1 cellular context compared by ENCODE assay signal in the genomic region with DNA sequence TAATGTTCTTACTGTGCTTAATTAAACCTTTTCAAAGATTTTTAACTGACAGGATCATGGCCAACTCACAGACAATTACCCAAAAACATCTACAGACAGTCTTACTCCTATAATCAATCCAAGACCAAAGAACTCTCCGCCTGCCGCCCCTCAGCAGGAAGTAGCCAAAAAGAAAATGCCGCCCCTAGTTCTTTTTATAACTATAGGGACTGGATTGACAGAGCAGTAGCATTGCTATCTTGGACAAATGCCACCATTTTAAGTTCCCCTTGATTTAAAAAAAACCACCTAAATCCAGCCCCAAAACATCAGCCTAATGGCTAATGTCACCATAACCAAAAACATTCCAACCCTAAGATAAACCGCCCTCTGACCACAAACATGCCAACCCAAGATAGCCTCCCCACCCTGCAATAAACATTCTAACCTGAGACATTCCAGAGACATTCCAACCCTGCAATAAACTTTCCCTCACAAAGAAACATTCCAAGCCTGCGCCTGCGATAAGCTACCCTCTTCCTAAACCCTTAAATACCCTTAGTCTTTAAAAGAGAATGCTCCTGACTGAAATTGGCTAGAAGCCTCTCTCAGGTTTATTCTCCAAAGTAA.
TF ChIP-seq lines count a peak whose summit lies in the region.

No MANE protein-coding gene starts in this region.

TF ChIP-seq in SK-N-SH, 30 proteins besides CTCF, POLR2A, EP300 and RAD21 (continued from another document):
- TF ChIP-seq USF2 (IDR thresholded peaks at IDR 0.05; ENCODE audit: borderline replicate concordance, low read depth, low read length) (no peak), TEAD4 (IDR thresholded peaks at IDR 0.05; ENCODE audit: borderline replicate concordance, insufficient read depth) (peak; percentile 31; the same call in 1 of the 2 replicates), JUND (IDR thresholded peaks at IDR 0.05) (peak; percentile 20; the same call in 1 of the 2 replicates), SIN3A (IDR thresholded peaks at IDR 0.05; ENCODE audit: borderline replicate concordance, low read depth, low read length) (no peak), IRF3 (IDR thresholded peaks at IDR 0.05; ENCODE audit: low read depth, low read length) (no peak), RXRA (IDR thresholded peaks at IDR 0.05; ENCODE audit: borderline replicate concordance, low read depth) (peak; percentile 16; the same call in 1 of the 2 replicates), MXI1 (IDR thresholded peaks at IDR 0.05; ENCODE audit: low read depth, low read length) (no peak), RFX5 (IDR thresholded peaks at IDR 0.05; ENCODE audit: low read length) (no peak), NRF1 (IDR thresholded peaks at IDR 0.05; ENCODE audit: low read depth, low read length) (no peak), GATA2 (CRISPR knock-in tag; IDR thresholded peaks at IDR 0.05) (no peak), FOXM1 (IDR thresholded peaks at IDR 0.05; ENCODE audit: low read depth) (no peak), FOXJ3 (CRISPR knock-in tag; IDR thresholded peaks at IDR 0.05) (no peak), MEF2A (IDR thresholded peaks at IDR 0.05; ENCODE audit: borderline replicate concordance, low read depth) (no peak), FOSL2 (IDR thresholded peaks at IDR 0.05; ENCODE audit: borderline replicate concordance, low read depth) (no peak), CHD2 (IDR thresholded peaks at IDR 0.05; ENCODE audit: low read length, partially characterized antibody) (no peak), EZH2phosphoT487 (IDR thresholded peaks at IDR 0.05; ENCODE audit: borderline replicate concordance, low read depth) (no peak), SMC3 (IDR thresholded peaks at IDR 0.05; ENCODE audit: low read depth, low read length) (no peak), GABPA (IDR thresholded peaks at IDR 0.05; ENCODE audit: low read depth) (no peak), REST (IDR thresholded peaks at IDR 0.05; ENCODE audit: low read depth, low read length) (no peak), YY1 (IDR thresholded peaks at IDR 0.05; ENCODE audit: low read depth) (no peak), RCOR1 (IDR thresholded peaks at IDR 0.05; ENCODE audit: low read length) (no peak), TCF12 (IDR thresholded peaks at IDR 0.05) (peak; percentile 59; the same call in 1 of the 2 replicates), TAF1 (IDR thresholded peaks at IDR 0.05; ENCODE audit: borderline replicate concordance, low read depth, low read length) (no peak)
- TF ChIP-seq, protein P1, sequence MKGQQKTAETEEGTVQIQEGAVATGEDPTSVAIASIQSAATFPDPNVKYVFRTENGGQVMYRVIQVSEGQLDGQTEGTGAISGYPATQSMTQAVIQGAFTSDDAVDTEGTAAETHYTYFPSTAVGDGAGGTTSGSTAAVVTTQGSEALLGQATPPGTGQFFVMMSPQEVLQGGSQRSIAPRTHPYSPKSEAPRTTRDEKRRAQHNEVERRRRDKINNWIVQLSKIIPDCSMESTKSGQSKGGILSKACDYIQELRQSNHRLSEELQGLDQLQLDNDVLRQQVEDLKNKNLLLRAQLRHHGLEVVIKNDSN (IDR thresholded peaks at IDR 0.05; ENCODE audit: borderline replicate concordance, low read depth) = no peak
- TF ChIP-seq, protein P2, sequence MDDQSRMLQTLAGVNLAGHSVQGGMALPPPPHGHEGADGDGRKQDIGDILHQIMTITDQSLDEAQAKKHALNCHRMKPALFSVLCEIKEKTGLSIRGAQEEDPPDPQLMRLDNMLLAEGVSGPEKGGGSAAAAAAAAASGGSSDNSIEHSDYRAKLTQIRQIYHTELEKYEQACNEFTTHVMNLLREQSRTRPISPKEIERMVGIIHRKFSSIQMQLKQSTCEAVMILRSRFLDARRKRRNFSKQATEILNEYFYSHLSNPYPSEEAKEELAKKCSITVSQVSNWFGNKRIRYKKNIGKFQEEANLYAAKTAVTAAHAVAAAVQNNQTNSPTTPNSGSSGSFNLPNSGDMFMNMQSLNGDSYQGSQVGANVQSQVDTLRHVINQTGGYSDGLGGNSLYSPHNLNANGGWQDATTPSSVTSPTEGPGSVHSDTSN (IDR thresholded peaks at IDR 0.05) = peak; percentile 41; the same call in 1 of the 2 replicates
- TF ChIP-seq, protein P3, sequence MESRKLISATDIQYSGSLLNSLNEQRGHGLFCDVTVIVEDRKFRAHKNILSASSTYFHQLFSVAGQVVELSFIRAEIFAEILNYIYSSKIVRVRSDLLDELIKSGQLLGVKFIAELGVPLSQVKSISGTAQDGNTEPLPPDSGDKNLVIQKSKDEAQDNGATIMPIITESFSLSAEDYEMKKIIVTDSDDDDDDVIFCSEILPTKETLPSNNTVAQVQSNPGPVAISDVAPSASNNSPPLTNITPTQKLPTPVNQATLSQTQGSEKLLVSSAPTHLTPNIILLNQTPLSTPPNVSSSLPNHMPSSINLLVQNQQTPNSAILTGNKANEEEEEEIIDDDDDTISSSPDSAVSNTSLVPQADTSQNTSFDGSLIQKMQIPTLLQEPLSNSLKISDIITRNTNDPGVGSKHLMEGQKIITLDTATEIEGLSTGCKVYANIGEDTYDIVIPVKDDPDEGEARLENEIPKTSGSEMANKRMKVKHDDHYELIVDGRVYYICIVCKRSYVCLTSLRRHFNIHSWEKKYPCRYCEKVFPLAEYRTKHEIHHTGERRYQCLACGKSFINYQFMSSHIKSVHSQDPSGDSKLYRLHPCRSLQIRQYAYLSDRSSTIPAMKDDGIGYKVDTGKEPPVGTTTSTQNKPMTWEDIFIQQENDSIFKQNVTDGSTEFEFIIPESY (IDR thresholded peaks at IDR 0.05; ENCODE audit: borderline replicate concordance, low read depth) = no peak
